Comparison of ENCODE assay signal across 8 cellular contexts in genomic region chr9:72362118-72362531, GRCh38. TPM values are rescaled to one million over a fixed set of nuclear protein-coding genes. Genes with fewer than 3 reads are reported as not detected.
A peak's percentile ranks its signal among the peaks of the same experiment; 100 is the strongest.
DNase-seq lines count a peak whose midpoint lies in the region; ATAC-seq and TF ChIP-seq lines count a peak whose summit lies in the region.

No MANE protein-coding gene starts in this region.

- POLR2A ChIA-PET in OCI-LY7 (lab: Charles Lee) = interaction anchor here (0.7 to 1.4 kb wide), 4 partner anchors 10 to 451 kb away, joined by 3 to 4 read pairs (median 3); partner anchors contain the start of genes ABHD17B and C9orf85

- H3K36me3 ChIP-seq in OCI-LY7 (ENCODE audit: insufficient read depth, low read length) = peaks cover 64% of the 10 kb centered on the region

- H3K27ac Mint-ChIP-seq in Calu3 (ENCODE audit: unreplicated experiment) (peak overlapping the region; percentile 88), osteocyte (ENCODE audit: unreplicated experiment) (peak overlapping the region; percentile 99)

- H3K4me3 ChIP-seq in OCI-LY7 (ENCODE audit: low read depth, low read length, poor library complexity, severe bottlenecking) (peak overlapping the region; percentile 90), epithelial cell of esophagus (ENCODE audit: low read length) (peak overlapping the region; percentile 64)

- DNase-seq in Calu3 (no peak), OCI-LY7 (ENCODE audit: low spot score) (no peak), epithelial cell of esophagus (ENCODE audit: low read depth) (peak; percentile 51), osteocyte (ENCODE audit: extremely low spot score, unreplicated experiment) (no peak), islet precursor cell (no peak)

- H4K20me1 ChIP-seq in OCI-LY7 (ENCODE audit: insufficient read depth, low read length) = peaks cover 62% of the 10 kb centered on the region

- H3K4me2 ChIP-seq in OCI-LY7 (ENCODE audit: low read length) = peak overlapping the region; percentile 73

- H3K27ac ChIP-seq in OCI-LY7 (ENCODE audit: low read depth, low read length, poor library complexity, severe bottlenecking) = no peak overlapping the region

- no peak overlapping the region for H2AFZ ChIP-seq in OCI-LY7 (ENCODE audit: low read length)

- peaks cover 20% of the 10 kb centered on the region for H3K4me1 Mint-ChIP-seq in Calu3 (ENCODE audit: low read depth, unreplicated experiment)
- peaks cover 58% of the 10 kb centered on the region for H3K4me1 Mint-ChIP-seq in osteocyte (ENCODE audit: unreplicated experiment)

- intact Hi-C loops in Calu3 (cut with micrococcal nuclease; ENCODE audit: unreplicated experiment) = loop anchor here (1.0 to 5.0 kb wide), 6 partner anchors 68 to 390 kb away; no protein-coding TSS in a partner anchor
- intact Hi-C loops in OCI-LY7 (cut with micrococcal nuclease; ENCODE audit: unreplicated experiment) = loop anchor here (10.0 kb wide), 1 partner anchor 457 kb away; no protein-coding TSS in a partner anchor

- H3K4me1 ChIP-seq in OCI-LY7 (ENCODE audit: insufficient read depth, low read length, poor library complexity, severe bottlenecking) = peaks cover 25% of the 10 kb centered on the region

- H3K4me3 Mint-ChIP-seq in Calu3 (ENCODE audit: low read depth, unreplicated experiment) = peak overlapping the region; percentile 94
- peak overlapping the region; percentile 95 for H3K4me3 Mint-ChIP-seq in osteocyte (ENCODE audit: unreplicated experiment)

- BruUV-seq in Calu3 (replicated peaks; lab: Mats Ljungman, UMichigan) (no TSS peak), OCI-LY7 (replicated peaks; lab: Mats Ljungman, UMichigan) (no TSS peak)

- CTCF ChIA-PET in Calu3 (lab: Charles Lee) = interaction anchor here (0.7 to 2.0 kb wide), 6 partner anchors 46 to 225 kb away, joined by 3 to 5 read pairs (median 4); no protein-coding TSS in a partner anchor
- CTCF ChIA-PET in OCI-LY7 (lab: Charles Lee; ENCODE audit: unreplicated experiment) = interaction anchor here (0.6 kb wide), 1 partner anchor 21 kb away, joined by 3 read pairs; no protein-coding TSS in a partner anchor

- no peaks in the 10 kb centered on the region for H3K27me3 Mint-ChIP-seq in Calu3 (ENCODE audit: unreplicated experiment)
- H3K27me3 Mint-ChIP-seq in osteocyte (ENCODE audit: unreplicated experiment) = no peaks in the 10 kb centered on the region

- no peaks in the 10 kb centered on the region for H3K9me3 ChIP-seq in OCI-LY7 (ENCODE audit: low read length)

- H3K9me3 Mint-ChIP-seq in Calu3 (ENCODE audit: low read depth, unreplicated experiment) = no peaks in the 10 kb centered on the region
- H3K9me3 Mint-ChIP-seq in osteocyte (ENCODE audit: unreplicated experiment) = no peaks in the 10 kb centered on the region

- peaks cover 76% of the 10 kb centered on the region for H3K79me2 ChIP-seq in OCI-LY7 (ENCODE audit: insufficient read depth, low read depth, low read length)

- no peak for TF ChIP-seq CTCF in Calu3 (IDR thresholded peaks at IDR 0.05; ENCODE audit: unreplicated experiment)
- TF ChIP-seq CTCF in OCI-LY7 (conservative IDR thresholded peaks at IDR 0.05; ENCODE audit: low read length) = no peak
- no peak for TF ChIP-seq CTCF in epithelial cell of esophagus (IDR thresholded peaks at IDR 0.05; ENCODE audit: insufficient read depth, low read depth, low read length, missing control alignments)
- TF ChIP-seq CTCF in osteocyte (IDR thresholded peaks at IDR 0.05) = no peak

- H3K36me3 Mint-ChIP-seq in Calu3 (ENCODE audit: insufficient read depth, unreplicated experiment) (peaks cover 73% of the 10 kb centered on the region), osteocyte (ENCODE audit: unreplicated experiment) (peaks cover 49% of the 10 kb centered on the region)

- no peaks in the 10 kb centered on the region for H3K9me2 ChIP-seq in OCI-LY7 (ENCODE audit: insufficient read depth, low read length)

- ATAC-seq in HG03196 (IDR thresholded peaks at IDR 0.05; ENCODE audit: unreplicated experiment) (no peak), HG03097 (IDR thresholded peaks at IDR 0.05; ENCODE audit: low FRiP score, unreplicated experiment) (no peak), HG02798 (IDR thresholded peaks at IDR 0.05; ENCODE audit: poor library complexity, unreplicated experiment) (no peak)

RNA-seq across cellular contexts. Expression of gene ZFAND5, which starts 2.9 kb away (rescaled TPM):
- total RNA-seq in Calu3 (2022) (113 and 115 TPM in 2 replicates), OCI-LY7 (2022) (54.3 and 57.7 TPM in 2 replicates), osteocyte (208 and 233 TPM in 2 replicates)
- 30.9 and 60.5 TPM in 2 replicates for total RNA-seq in OCI-LY7 (2014; rRNA removed; shearing (Covaris generic))
